ENCODE assay signal across 9 cellular contexts in the genomic region with DNA sequence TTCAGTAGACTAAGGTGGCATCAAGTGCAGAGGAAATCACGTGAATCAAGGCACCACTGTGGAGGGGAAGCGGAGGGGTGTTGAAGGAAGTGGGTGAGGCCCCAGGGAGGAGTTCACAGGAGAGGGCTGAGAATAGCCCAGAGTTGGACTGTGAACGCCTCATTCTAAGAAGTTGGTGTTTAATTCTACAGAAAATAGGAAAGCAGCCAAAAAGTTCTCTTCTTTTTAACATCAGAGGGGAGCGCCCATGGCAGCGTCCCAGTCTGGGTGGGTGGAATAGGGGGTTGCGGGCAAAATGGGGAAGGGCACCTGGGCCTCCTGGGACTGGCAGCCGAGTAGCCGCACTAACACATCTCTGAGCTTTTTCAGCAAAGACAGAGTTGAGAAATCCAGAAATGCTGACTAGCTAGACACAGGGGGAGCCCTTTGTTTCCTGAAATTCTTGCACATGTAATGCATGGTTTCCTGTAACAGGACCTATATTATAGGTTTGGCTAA.
A peak's percentile ranks its signal among the peaks of the same experiment; 100 is the strongest.
DNase-seq lines count a peak whose midpoint lies in the region; ATAC-seq, FAIRE-seq and TF ChIP-seq lines count a peak whose summit lies in the region.
"Had no signal": no experiment of that assay in that cellular context is flagged by ENCODE, and none has a peak within 500 bp of the region (broad histone marks: within the 10 kb centered on the region; RNA-seq: fewer than 3 reads in every experiment).

No MANE protein-coding gene starts in this region.

- H3K36me3 ChIP-seq in CD4-positive, alpha-beta memory T cell (ENCODE audit: insufficient read depth, low read length), result no peaks in the 10 kb centered on the region
- H3K36me3 ChIP-seq in OCI-LY7 (ENCODE audit: insufficient read depth, low read length), result no peaks in the 10 kb centered on the region
- no peaks in the 10 kb centered on the region for H3K36me3 ChIP-seq in small intestine (ENCODE audit: control insufficient read depth in 2 of 2, insufficient read depth in 2 of 2, low read length in 2 of 2)
- no peaks in the 10 kb centered on the region for H3K36me3 ChIP-seq in testis (ENCODE audit: low read depth, missing control alignments)

- H3K9me3 ChIP-seq in CD4-positive, alpha-beta memory T cell (ENCODE audit: control insufficient read depth in 1 of 2, low read length in 2 of 2), result no peaks in the 10 kb centered on the region
- no peaks in the 10 kb centered on the region for H3K9me3 ChIP-seq in OCI-LY7 (ENCODE audit: low read length)
- H3K9me3 ChIP-seq in small intestine (ENCODE audit: control insufficient read depth, low read depth), result no peaks in the 10 kb centered on the region
- H3K9me3 ChIP-seq in testis, result no peaks in the 10 kb centered on the region

- H4K20me1 ChIP-seq in OCI-LY7 (ENCODE audit: insufficient read depth, low read length), result no peaks in the 10 kb centered on the region

- H3K27me3 ChIP-seq in CD4-positive, alpha-beta memory T cell (ENCODE audit: insufficient read depth, low read length), result no peaks in the 10 kb centered on the region
- H3K27me3 ChIP-seq in small intestine (ENCODE audit: control insufficient read depth in 2 of 2, insufficient read depth in 2 of 2, low read length in 2 of 2) (no peaks in the 10 kb centered on the region), testis (no peaks in the 10 kb centered on the region)

- H3K9me2 ChIP-seq in OCI-LY7 (ENCODE audit: insufficient read depth, low read length), result no peaks in the 10 kb centered on the region

- no peaks in the 10 kb centered on the region for H3K27me3 Mint-ChIP-seq in CD4-positive, alpha-beta memory T cell

- intact Hi-C loops in CD4-positive, alpha-beta memory T cell (cut with micrococcal nuclease), result loop anchor here (1.0 to 5.0 kb wide), 2 partner anchors 170 to 191 kb away; a partner anchor contains a TSS
- intact Hi-C loops in OCI-LY7 (cut with micrococcal nuclease; ENCODE audit: unreplicated experiment), result no loop called here
- intact Hi-C loops in testis (cut with DNase I; ENCODE audit: low total_unique reads), result no loop called here

- peaks cover 33 to 62% (median 40%) of the 10 kb centered on the region in 4 donors for H3K4me1 Mint-ChIP-seq in CD4-positive, alpha-beta memory T cell

- H3K27ac Mint-ChIP-seq in CD4-positive, alpha-beta memory T cell, result peak overlapping the region; percentile 72 to 96 (median 88)

- no TSS peak for BruUV-seq in OCI-LY7 (replicated peaks; lab: Mats Ljungman, UMichigan)

- FAIRE-seq in small intestine (lab: Jason Lieb, UNC), result no peak
- FAIRE-seq: G401.6 had no signal

- CTCF ChIA-PET in CD4-positive, alpha-beta memory T cell (lab: Charles Lee; ENCODE audit: partially characterized antibody), result interaction anchor here (0.9 to 2.1 kb wide), 6 partner anchors 12 to 539 kb away, joined by 3 to 5 read pairs (median 4); a partner anchor contains a TSS
- CTCF ChIA-PET in OCI-LY7 (lab: Charles Lee; ENCODE audit: unreplicated experiment), result no interaction called here

- POLR2A ChIA-PET in CD4-positive, alpha-beta memory T cell (lab: Charles Lee; ENCODE audit: partially characterized antibody), result interaction anchor here (0.8 to 2.8 kb wide), 5 partner anchors 12 to 376 kb away, joined by 4 to 19 read pairs (median 4); a partner anchor contains a TSS
- POLR2A ChIA-PET in OCI-LY7 (lab: Charles Lee), result interaction anchor here (0.9 kb wide), 1 partner anchor 11 kb away, joined by 3 read pairs; no protein-coding TSS in a partner anchor

- peaks cover 46% of the 10 kb centered on the region for H3K4me1 ChIP-seq in CD4-positive, alpha-beta memory T cell (ENCODE audit: insufficient read depth, low read length)
- H3K4me1 ChIP-seq in OCI-LY7 (ENCODE audit: insufficient read depth, low read length, poor library complexity, severe bottlenecking) (peaks cover 14% of the 10 kb centered on the region), small intestine (ENCODE audit: control insufficient read depth in 2 of 2, insufficient read depth in 1 of 2, low read depth in 1 of 2, low read length in 1 of 2) (peaks cover 3 to 4% of the 10 kb centered on the region in 2 donors), testis (no peaks in the 10 kb centered on the region)

- peak overlapping the region in 1 of 2 donors; percentile 1 for H3K4me3 ChIP-seq in CD4-positive, alpha-beta memory T cell (ENCODE audit: low read length in 2 of 2)
- H3K4me3 ChIP-seq in OCI-LY7 (ENCODE audit: low read depth, low read length, poor library complexity, severe bottlenecking) (no peak overlapping the region), small intestine (ENCODE audit: low read depth in 1 of 2, low read length in 2 of 2) (no peak overlapping the region), testis (no peak overlapping the region)

- peaks cover 0 to 4% (median 1%) of the 10 kb centered on the region in 8 donors for H3K9me3 Mint-ChIP-seq in CD4-positive, alpha-beta memory T cell

- peak; percentile 83 for ATAC-seq in GM21786 (IDR thresholded peaks at IDR 0.05; ENCODE audit: unreplicated experiment)

- H3K36me3 Mint-ChIP-seq in CD4-positive, alpha-beta memory T cell, result peaks cover 2 to 7% of the 10 kb centered on the region in 2 donors

- peak; percentile 66 to 76 (median 70) for DNase-seq in CD4-positive, alpha-beta memory T cell
- peak; percentile 41 for DNase-seq in OCI-LY7 (ENCODE audit: low spot score)
- DNase-seq in activated naive CD4-positive, alpha-beta T cell treated with Interleukin-2 at 50 U/mL for 16 hours, result peak; percentile 43
- DNase-seq in small intestine, result peak; percentile 49
- DNase-seq in DMS153 (lab: John Stamatoyannopoulos, UW), result no peak
- no peak for DNase-seq in testis
- no peak for DNase-seq in cerebellar cortex (ENCODE audit: low spot score)

- peak overlapping the region; percentile 51 for H3K27ac ChIP-seq in CD4-positive, alpha-beta memory T cell (ENCODE audit: low read depth, low read length)
- H3K27ac ChIP-seq in OCI-LY7 (ENCODE audit: low read depth, low read length, poor library complexity, severe bottlenecking) (no peak overlapping the region), small intestine (ENCODE audit: low read depth in 1 of 2, low read length in 1 of 2) (peak overlapping the region in 1 of 2 donors; percentile 21), testis (no peak overlapping the region)

- H3K4me3 Mint-ChIP-seq in CD4-positive, alpha-beta memory T cell, result peak overlapping the region; percentile 69 to 90 (median 80)

- H2AFZ ChIP-seq in OCI-LY7 (ENCODE audit: low read length), result peak overlapping the region; percentile 81

- no peak for TF ChIP-seq POLR2A in testis (IDR thresholded peaks at IDR 0.05)

- peak overlapping the region; percentile 19 for H3K4me2 ChIP-seq in OCI-LY7 (ENCODE audit: low read length)

- TF ChIP-seq CTCF in OCI-LY7 (conservative IDR thresholded peaks at IDR 0.05; ENCODE audit: low read length) (no peak), testis (IDR thresholded peaks at IDR 0.05) (no peak)

- H3K79me2 ChIP-seq in OCI-LY7 (ENCODE audit: insufficient read depth, low read depth, low read length), result no peaks in the 10 kb centered on the region

- WGBS in small intestine, 3 donors, result 46 to 66% (median 52%) methylated on average over 8 of the region's 8 CpGs
- 76 to 82% methylated on average over 8 of the region's 8 CpGs for WGBS in testis, 2 donors

Comparison
In these comparisons a context has a peak if more than half of its experiments do, and no peak if none do; other contexts are left out.
1. DNase-seq: peak in CD4-positive, alpha-beta memory T cell (5 of 5), OCI-LY7 (single experiment), activated naive CD4-positive, alpha-beta T cell treated with Interleukin-2 at 50 U/mL for 16 hours (single experiment) and small intestine (single experiment); none in DMS153 (single experiment), testis (single experiment) and cerebellar cortex (single experiment).